ENCODE assay signal across 8 cellular contexts in the genomic region with DNA sequence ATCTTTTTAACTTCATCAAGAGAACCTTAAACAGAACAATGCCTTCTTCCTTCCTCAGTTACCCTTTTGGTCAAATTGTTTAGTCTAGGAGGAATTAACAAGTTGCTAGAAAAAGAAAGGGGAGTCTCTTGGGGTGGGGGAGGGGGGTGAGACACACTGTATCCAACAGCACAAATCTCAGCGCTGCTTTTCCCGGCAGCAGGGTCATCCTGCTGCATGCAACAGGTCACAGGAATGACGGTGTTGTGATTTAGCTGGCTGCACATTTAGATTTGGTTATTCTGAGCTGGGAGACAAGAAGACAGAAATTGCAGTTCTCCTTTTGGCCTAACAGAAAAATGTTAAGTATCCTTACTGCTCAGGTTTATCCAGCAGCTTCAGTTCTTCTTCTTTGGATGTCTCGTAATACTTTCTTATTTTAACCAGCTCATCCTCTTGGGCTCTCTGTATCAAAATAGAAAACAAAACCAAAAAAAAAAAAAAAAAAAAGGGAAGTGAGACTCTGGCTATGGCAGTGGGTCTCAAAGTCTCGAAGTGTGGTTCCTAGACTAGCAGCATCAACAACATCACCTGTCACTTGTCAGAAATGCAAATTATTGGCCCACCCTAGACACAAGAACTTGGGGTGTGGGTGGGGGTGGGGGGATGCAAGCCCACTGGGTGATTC.
DNase-seq lines count a peak whose midpoint lies in the region; ATAC-seq and TF ChIP-seq lines count a peak whose summit lies in the region.

No MANE protein-coding gene starts in this region.

- TF ChIP-seq POLR2A in testis (IDR thresholded peaks at IDR 0.05), result no peak

- H3K4me3 Mint-ChIP-seq in HFFc6, result no peak overlapping the region

- TF ChIP-seq CTCF in HFFc6 (IDR thresholded peaks at IDR 0.05) (no peak), lower lobe of right lung (IDR thresholded peaks at IDR 0.05) (no peak), psoas muscle (IDR thresholded peaks at IDR 0.05) (no peak), testis (IDR thresholded peaks at IDR 0.05) (no peak)

- WGBS in psoas muscle, 3 donors, result 48 to 57% (median 57%) methylated on average over 5 of the region's 5 CpGs
- 54 to 55% methylated on average over 5 of the region's 5 CpGs for WGBS in testis, 2 donors

- ATAC-seq in GM18502 (IDR thresholded peaks at IDR 0.05; ENCODE audit: poor library complexity, unreplicated experiment), result peak; percentile 88
- peak; percentile 56 to 59 for ATAC-seq in lower lobe of right lung
- no peak for ATAC-seq in psoas muscle

- H3K27me3 ChIP-seq in lower lobe of right lung (ENCODE audit: low read depth) (no peaks in the 10 kb centered on the region), psoas muscle (ENCODE audit: insufficient read depth in 3 of 3, low read length in 2 of 3) (no peaks in the 10 kb centered on the region), testis (no peaks in the 10 kb centered on the region)

- no peaks in the 10 kb centered on the region for H3K27me3 Mint-ChIP-seq in HFFc6 (ENCODE audit: insufficient read depth)

- H3K36me3 Mint-ChIP-seq in HFFc6 (ENCODE audit: low read depth), result peaks cover 23% of the 10 kb centered on the region

- peak overlapping the region; percentile 33 for H3K27ac ChIP-seq in lower lobe of right lung
- no peak overlapping the region for H3K27ac ChIP-seq in psoas muscle
- no peak overlapping the region for H3K27ac ChIP-seq in testis

- peaks cover 7% of the 10 kb centered on the region for H3K36me3 ChIP-seq in lower lobe of right lung
- H3K36me3 ChIP-seq in psoas muscle (ENCODE audit: insufficient read depth in 1 of 2, low read depth in 1 of 2), result no peaks in the 10 kb centered on the region
- no peaks in the 10 kb centered on the region for H3K36me3 ChIP-seq in testis (ENCODE audit: low read depth, missing control alignments)

- intact Hi-C loops in lower lobe of right lung (cut with DNase I) (no loop called here), psoas muscle (cut with DNase I) (no loop called here), testis (cut with DNase I; ENCODE audit: low total_unique reads) (no loop called here)

- H3K4me1 ChIP-seq in lower lobe of right lung (peaks cover 6% of the 10 kb centered on the region), psoas muscle (no peaks in the 10 kb centered on the region), testis (no peaks in the 10 kb centered on the region)

- peak overlapping the region; percentile 48; the same call in 1 of the 2 replicates for H3K27ac Mint-ChIP-seq in HFFc6

- H3K9me3 ChIP-seq in lower lobe of right lung, result no peaks in the 10 kb centered on the region
- H3K9me3 ChIP-seq in psoas muscle, result no peaks in the 10 kb centered on the region
- no peaks in the 10 kb centered on the region for H3K9me3 ChIP-seq in testis

- H3K4me1 Mint-ChIP-seq in HFFc6 (ENCODE audit: low read depth), result peaks cover 58% of the 10 kb centered on the region

- H3K9me3 Mint-ChIP-seq in HFFc6, result no peaks in the 10 kb centered on the region

- DNase-seq in HFFc6 (no peak), NAMALWA (ENCODE audit: low spot score) (peak; percentile 83), lower lobe of right lung (no peak), psoas muscle (no peak), GF-D8 (lab: John Stamatoyannopoulos, UW) (no peak), COLO668 (lab: John Stamatoyannopoulos, UW; ENCODE audit: unreplicated experiment) (no peak), testis (no peak)

- H3K4me3 ChIP-seq in lower lobe of right lung, result no peak overlapping the region
- H3K4me3 ChIP-seq in psoas muscle, result no peak overlapping the region
- no peak overlapping the region for H3K4me3 ChIP-seq in testis

Comparison
In these comparisons a context has a peak if more than half of its experiments do, and no peak if none do; other contexts are left out.
1. ATAC-seq: peak in GM18502 (single experiment) and lower lobe of right lung (2 of 2); none in psoas muscle (0 of 4).